Comparison of ENCODE assay signal across 8 cellular contexts in the genomic region with DNA sequence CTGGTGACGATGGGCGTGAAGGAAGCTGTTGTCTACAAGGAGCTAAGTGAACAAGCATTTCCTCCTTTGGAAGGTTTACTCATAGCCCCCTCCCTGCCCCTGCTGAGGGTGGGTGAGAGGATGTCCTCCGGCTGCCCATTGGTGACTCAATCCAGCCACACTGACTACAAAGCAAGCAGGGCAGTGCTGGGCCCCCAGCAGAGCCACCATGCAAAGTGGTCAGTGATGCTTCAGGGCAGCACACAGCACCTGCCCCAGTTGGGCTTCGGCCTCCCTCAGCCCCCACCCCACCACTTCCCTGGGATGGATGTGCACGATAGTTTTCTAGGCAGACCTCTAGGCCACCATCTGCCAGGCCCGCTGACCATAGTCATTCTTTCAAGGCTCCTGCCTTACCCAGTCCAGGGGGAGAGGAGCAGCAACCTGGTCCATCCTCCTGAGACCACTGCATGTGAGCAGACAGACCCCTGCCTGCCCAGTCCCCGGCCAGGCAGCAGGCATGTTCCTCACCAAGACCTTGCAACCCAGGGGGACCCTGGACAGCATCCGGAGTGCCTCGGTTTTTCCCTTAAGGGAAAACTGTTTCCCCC.
DNase-seq lines count a peak whose midpoint lies in the region; ATAC-seq and TF ChIP-seq lines count a peak whose summit lies in the region.

No MANE protein-coding gene starts in this region.

- H3K9me3 ChIP-seq in ascending aorta (no peaks in the 10 kb centered on the region), skeletal muscle satellite cell (replicated peaks; ENCODE audit: low read length) (no peaks in the 10 kb centered on the region)

- peak overlapping the region; percentile 66 for H3K4me2 ChIP-seq in skeletal muscle satellite cell (ENCODE audit: low read length)

- intact Hi-C loops in ascending aorta (cut with DNase I) (no loop called here), left ventricle myocardium superior (cut with micrococcal nuclease) (no loop called here)

- H3K4me1 ChIP-seq in ascending aorta = peaks cover 13 to 26% of the 10 kb centered on the region in 2 donors
- H3K4me1 ChIP-seq in skeletal muscle satellite cell (ENCODE audit: control insufficient read depth, insufficient read depth, low read length) = peaks cover 29% of the 10 kb centered on the region

- H3K27ac ChIP-seq in ascending aorta = peak overlapping the region; percentile 89 to 90

- H3K27me3 ChIP-seq in ascending aorta = no peaks in the 10 kb centered on the region
- H3K27me3 ChIP-seq in skeletal muscle satellite cell (ENCODE audit: control insufficient read depth, insufficient read depth, low read length) = no peaks in the 10 kb centered on the region

- ATAC-seq in left ventricle myocardium superior = peak; percentile 17
- ATAC-seq in GM19452 (IDR thresholded peaks at IDR 0.05; ENCODE audit: unreplicated experiment) = no peak
- ATAC-seq in HG03457 (IDR thresholded peaks at IDR 0.05; ENCODE audit: unreplicated experiment) = no peak

- DNase-seq in ELR (ENCODE audit: low read depth) (peak; percentile 92), ascending aorta (ENCODE audit: low spot score in 2 of 2) (peak in 1 of 2 donors; percentile 82), left ventricle myocardium superior (no peak), D341Med (ENCODE audit: low spot score) (no peak), NCI-H82 (lab: John Stamatoyannopoulos, UW) (no peak)

- H3K4me3 ChIP-seq in ascending aorta (peak overlapping the region in 1 of 2 donors; percentile 15), skeletal muscle satellite cell (ENCODE audit: low read length) (peak overlapping the region; percentile 11)

- no peak for TF ChIP-seq CTCF in ascending aorta (IDR thresholded peaks at IDR 0.05)

- H3K36me3 ChIP-seq in ascending aorta (peaks cover 9 to 37% of the 10 kb centered on the region in 2 donors), skeletal muscle satellite cell (ENCODE audit: insufficient read depth, low read length) (peaks cover 3% of the 10 kb centered on the region)

- H3K9ac ChIP-seq in skeletal muscle satellite cell (ENCODE audit: low read depth, low read length) = peak overlapping the region; percentile 50
